In the genomic region with DNA sequence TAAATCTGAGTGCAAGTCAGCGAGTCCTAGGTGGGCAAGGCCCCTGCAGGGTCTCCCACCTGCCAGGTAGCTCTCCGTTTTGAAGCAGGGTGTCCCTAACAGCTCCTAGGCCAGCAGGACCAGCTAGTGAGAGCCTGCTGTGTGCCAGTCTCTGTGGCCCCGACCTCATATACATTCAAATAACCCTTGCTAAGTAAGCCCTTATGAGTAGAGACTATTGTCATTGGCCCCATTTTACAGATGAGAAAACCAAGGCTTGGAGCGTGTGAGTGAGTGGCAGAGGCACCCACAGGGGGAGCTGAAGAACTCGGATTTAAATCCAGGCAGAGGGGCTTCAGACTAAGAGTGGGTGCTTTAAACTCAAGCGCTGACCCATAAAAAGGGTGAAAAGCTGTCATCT, we compare ENCODE assay signal across 11 cellular contexts.
"Had no signal": no experiment of that assay in that cellular context is flagged by ENCODE, and none has a peak within 500 bp of the region (broad histone marks: within the 10 kb centered on the region; RNA-seq: fewer than 3 reads in every experiment).

No MANE protein-coding gene starts in this region.

- H3K27ac ChIP-seq: body of pancreas had no signal

- DNase-seq: activated CD4-positive, alpha-beta T cell treated with anti-CD3 and anti-CD28 coated beads, Interleukin-2, amount 50 U/mL, for 4 hours; activated effector memory CD4-positive, alpha-beta T cell treated with Interleukin-2 at 50 U/mL for 16 hours; activated T-cell treated with anti-CD3 and anti-CD28 coated beads, Interleukin-2, amount 50 U/mL, for 1 hour; amniotic stem cell; mesenchymal stem cell; stimulated activated naive CD4-positive, alpha-beta T cell had no signal

- H3K36me3 Mint-ChIP-seq: activated naive CD4-positive, alpha-beta T cell treated with anti-CD3 and anti-CD28 coated beads, Interleukin-2, amount 50 U/mL, for 24 hours; type B pancreatic cell had no signal

- H3K27me3 ChIP-seq: body of pancreas had no signal

- H3K27ac Mint-ChIP-seq: activated naive CD4-positive, alpha-beta T cell treated with anti-CD3 and anti-CD28 coated beads, Interleukin-2, amount 50 U/mL, for 24 hours had no signal

- ATAC-seq: activated CD4-positive, CD25-positive, alpha-beta regulatory T cell treated with anti-CD3 and anti-CD28 coated beads, Interleukin-2, amount 50 U/mL, for 24 hours; body of pancreas had no signal

- H3K4me3 Mint-ChIP-seq: activated naive CD4-positive, alpha-beta T cell treated with anti-CD3 and anti-CD28 coated beads, Interleukin-2, amount 50 U/mL, for 24 hours; central memory CD8-positive, alpha-beta T cell had no signal

- H3K4me1 Mint-ChIP-seq: activated naive CD4-positive, alpha-beta T cell treated with anti-CD3 and anti-CD28 coated beads, Interleukin-2, amount 50 U/mL, for 24 hours had no signal

- H3K4me3 ChIP-seq: body of pancreas had no signal

- H3K9me3 Mint-ChIP-seq: activated naive CD4-positive, alpha-beta T cell treated with anti-CD3 and anti-CD28 coated beads, Interleukin-2, amount 50 U/mL, for 24 hours; central memory CD8-positive, alpha-beta T cell; type B pancreatic cell had no signal

- H3K9me3 ChIP-seq: body of pancreas had no signal
